8 cellular contexts compared by ENCODE assay signal in genomic region chr14:92680781-92681650, GRCh38.
DNase-seq lines count a peak whose midpoint lies in the region; ATAC-seq and TF ChIP-seq lines count a peak whose summit lies in the region.

No MANE protein-coding gene starts in this region.

- H3K36me3 ChIP-seq in MG63 (no peaks in the 10 kb centered on the region), cardiac muscle cell (no peaks in the 10 kb centered on the region), rectal smooth muscle tissue (ENCODE audit: control insufficient read depth, insufficient read depth, low read length) (peaks cover 19% of the 10 kb centered on the region)

- H3K4me1 ChIP-seq in cardiac muscle cell (ENCODE audit: low read depth) (no peaks in the 10 kb centered on the region), rectal smooth muscle tissue (ENCODE audit: control insufficient read depth, insufficient read depth, low read length) (peaks cover 5% of the 10 kb centered on the region)

- peak; percentile 48 for DNase-seq in GDM1 (lab: John Stamatoyannopoulos, UW)
- DNase-seq in MG63 = peak; percentile 59
- peak; percentile 47 for DNase-seq in T follicular helper cell (ENCODE audit: low read depth)
- DNase-seq in activated naive CD8-positive, alpha-beta T cell treated with anti-CD3 and anti-CD28 coated beads for 36 hours = peak; percentile 77
- DNase-seq in cardiac muscle cell (ENCODE audit: low read depth in 1 of 2, low spot score in 1 of 2) = peak; percentile 79 to 84
- DNase-seq in DMS153 treated with DMSO at 0.1 percent for 48 hours (lab: John Stamatoyannopoulos, UW; ENCODE audit: unreplicated experiment) = no peak

- H3K4me3 ChIP-seq in MG63 (no peak overlapping the region), cardiac muscle cell (no peak overlapping the region), rectal smooth muscle tissue (ENCODE audit: low read length) (no peak overlapping the region)

- no peak overlapping the region for H3K4me3 Mint-ChIP-seq in activated naive CD8-positive, alpha-beta T cell treated with anti-CD3 and anti-CD28 coated beads for 36 hours

- no peak overlapping the region for H3K9ac ChIP-seq in rectal smooth muscle tissue (ENCODE audit: low read length)

- H3K36me3 Mint-ChIP-seq in activated naive CD8-positive, alpha-beta T cell treated with anti-CD3 and anti-CD28 coated beads for 36 hours = peaks cover 66% of the 10 kb centered on the region

- ATAC-seq in GM18517 (IDR thresholded peaks at IDR 0.05; ENCODE audit: unreplicated experiment) = no peak

- no peak overlapping the region for H3K27ac ChIP-seq in cardiac muscle cell
- H3K27ac ChIP-seq in rectal smooth muscle tissue (ENCODE audit: low read depth, low read length) = peak overlapping the region; percentile 6

- H3K27ac Mint-ChIP-seq in activated naive CD8-positive, alpha-beta T cell treated with anti-CD3 and anti-CD28 coated beads for 36 hours = peak overlapping the region; percentile 75

- no peaks in the 10 kb centered on the region for H3K9me3 ChIP-seq in MG63
- no peaks in the 10 kb centered on the region for H3K9me3 ChIP-seq in cardiac muscle cell (ENCODE audit: low read depth)

- H3K4me1 Mint-ChIP-seq in activated naive CD8-positive, alpha-beta T cell treated with anti-CD3 and anti-CD28 coated beads for 36 hours = peaks cover 42% of the 10 kb centered on the region

- TF ChIP-seq CTCF in cardiac muscle cell (IDR thresholded peaks at IDR 0.05; ENCODE audit: low read depth, low read length) = peak; percentile 95

- H3K27me3 Mint-ChIP-seq in activated naive CD8-positive, alpha-beta T cell treated with anti-CD3 and anti-CD28 coated beads for 36 hours = no peaks in the 10 kb centered on the region

- H3K9me3 Mint-ChIP-seq in activated naive CD8-positive, alpha-beta T cell treated with anti-CD3 and anti-CD28 coated beads for 36 hours = peaks cover 5% of the 10 kb centered on the region

- H3K27me3 ChIP-seq in MG63 = no peaks in the 10 kb centered on the region
- H3K27me3 ChIP-seq in cardiac muscle cell = no peaks in the 10 kb centered on the region
- no peaks in the 10 kb centered on the region for H3K27me3 ChIP-seq in rectal smooth muscle tissue (ENCODE audit: control insufficient read depth, insufficient read depth, low read length)
